Comparison of ENCODE assay signal across 1 cellular context in the genomic region with DNA sequence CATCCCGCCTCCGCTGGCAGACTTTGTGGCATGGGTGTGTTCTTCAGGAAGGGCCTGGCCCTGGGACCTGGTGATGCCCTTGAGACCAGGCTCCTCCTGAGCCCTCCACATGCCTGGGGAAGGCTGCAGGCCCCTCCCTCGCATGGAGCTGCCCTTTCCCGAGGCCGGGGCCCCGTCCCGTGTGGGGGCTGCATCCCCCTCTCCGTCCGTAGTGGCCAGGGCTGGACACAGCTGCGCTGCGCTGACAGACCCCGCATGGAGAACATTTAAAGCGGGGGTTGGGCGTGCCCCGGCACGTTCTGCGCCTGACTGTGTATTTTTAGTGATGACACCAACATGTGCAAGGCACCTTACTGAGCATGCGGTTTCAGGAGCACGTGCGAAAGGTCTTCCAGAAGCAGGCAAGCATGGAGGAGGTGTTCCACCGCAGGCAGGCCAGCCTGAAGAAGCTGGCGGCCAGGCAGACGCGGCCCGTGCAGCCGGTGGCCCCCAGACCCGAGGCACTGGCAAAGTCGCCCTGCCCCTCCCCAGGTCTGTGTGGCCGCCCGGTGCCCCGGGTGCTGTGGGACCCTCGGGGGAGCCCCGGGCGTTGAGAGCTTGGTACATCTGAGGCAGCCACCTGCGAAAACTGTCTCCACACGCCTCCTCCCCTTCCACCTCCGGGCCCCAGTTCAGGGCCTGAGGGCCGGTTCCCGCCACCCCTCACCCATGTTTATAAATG.
TF ChIP-seq lines count a peak whose summit lies in the region.

No MANE protein-coding gene starts in this region.

TF ChIP-seq in WTC11, 78 proteins besides CTCF, POLR2A, EP300 and RAD21 (continued from another document):
- TF ChIP-seq, protein P1, sequence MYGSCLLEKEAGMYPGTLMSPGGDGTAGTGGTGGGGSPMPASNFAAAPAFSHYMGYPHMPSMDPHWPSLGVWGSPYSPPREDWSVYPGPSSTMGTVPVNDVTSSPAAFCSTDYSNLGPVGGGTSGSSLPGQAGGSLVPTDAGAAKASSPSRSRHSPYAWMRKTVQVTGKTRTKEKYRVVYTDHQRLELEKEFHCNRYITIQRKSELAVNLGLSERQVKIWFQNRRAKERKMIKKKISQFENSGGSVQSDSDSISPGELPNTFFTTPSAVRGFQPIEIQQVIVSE (CRISPR knock-in tag; IDR thresholded peaks at IDR 0.05; ENCODE audit: borderline replicate concordance), result no peak
- TF ChIP-seq GRHL2 (CRISPR knock-in tag; IDR thresholded peaks at IDR 0.05; ENCODE audit: insufficient replicate concordance, severe bottlenecking) (no peak), GABPB1 (CRISPR knock-in tag; IDR thresholded peaks at IDR 0.05) (no peak), E2F1 (CRISPR knock-in tag; IDR thresholded peaks at IDR 0.05) (no peak), ATF1 (CRISPR knock-in tag; IDR thresholded peaks at IDR 0.05) (no peak)
- TF ChIP-seq, protein P2, sequence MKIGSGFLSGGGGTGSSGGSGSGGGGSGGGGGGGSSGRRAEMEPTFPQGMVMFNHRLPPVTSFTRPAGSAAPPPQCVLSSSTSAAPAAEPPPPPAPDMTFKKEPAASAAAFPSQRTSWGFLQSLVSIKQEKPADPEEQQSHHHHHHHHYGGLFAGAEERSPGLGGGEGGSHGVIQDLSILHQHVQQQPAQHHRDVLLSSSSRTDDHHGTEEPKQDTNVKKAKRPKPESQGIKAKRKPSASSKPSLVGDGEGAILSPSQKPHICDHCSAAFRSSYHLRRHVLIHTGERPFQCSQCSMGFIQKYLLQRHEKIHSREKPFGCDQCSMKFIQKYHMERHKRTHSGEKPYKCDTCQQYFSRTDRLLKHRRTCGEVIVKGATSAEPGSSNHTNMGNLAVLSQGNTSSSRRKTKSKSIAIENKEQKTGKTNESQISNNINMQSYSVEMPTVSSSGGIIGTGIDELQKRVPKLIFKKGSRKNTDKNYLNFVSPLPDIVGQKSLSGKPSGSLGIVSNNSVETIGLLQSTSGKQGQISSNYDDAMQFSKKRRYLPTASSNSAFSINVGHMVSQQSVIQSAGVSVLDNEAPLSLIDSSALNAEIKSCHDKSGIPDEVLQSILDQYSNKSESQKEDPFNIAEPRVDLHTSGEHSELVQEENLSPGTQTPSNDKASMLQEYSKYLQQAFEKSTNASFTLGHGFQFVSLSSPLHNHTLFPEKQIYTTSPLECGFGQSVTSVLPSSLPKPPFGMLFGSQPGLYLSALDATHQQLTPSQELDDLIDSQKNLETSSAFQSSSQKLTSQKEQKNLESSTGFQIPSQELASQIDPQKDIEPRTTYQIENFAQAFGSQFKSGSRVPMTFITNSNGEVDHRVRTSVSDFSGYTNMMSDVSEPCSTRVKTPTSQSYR (CRISPR knock-in tag; IDR thresholded peaks at IDR 0.05), result no peak
- TF ChIP-seq, protein P3, sequence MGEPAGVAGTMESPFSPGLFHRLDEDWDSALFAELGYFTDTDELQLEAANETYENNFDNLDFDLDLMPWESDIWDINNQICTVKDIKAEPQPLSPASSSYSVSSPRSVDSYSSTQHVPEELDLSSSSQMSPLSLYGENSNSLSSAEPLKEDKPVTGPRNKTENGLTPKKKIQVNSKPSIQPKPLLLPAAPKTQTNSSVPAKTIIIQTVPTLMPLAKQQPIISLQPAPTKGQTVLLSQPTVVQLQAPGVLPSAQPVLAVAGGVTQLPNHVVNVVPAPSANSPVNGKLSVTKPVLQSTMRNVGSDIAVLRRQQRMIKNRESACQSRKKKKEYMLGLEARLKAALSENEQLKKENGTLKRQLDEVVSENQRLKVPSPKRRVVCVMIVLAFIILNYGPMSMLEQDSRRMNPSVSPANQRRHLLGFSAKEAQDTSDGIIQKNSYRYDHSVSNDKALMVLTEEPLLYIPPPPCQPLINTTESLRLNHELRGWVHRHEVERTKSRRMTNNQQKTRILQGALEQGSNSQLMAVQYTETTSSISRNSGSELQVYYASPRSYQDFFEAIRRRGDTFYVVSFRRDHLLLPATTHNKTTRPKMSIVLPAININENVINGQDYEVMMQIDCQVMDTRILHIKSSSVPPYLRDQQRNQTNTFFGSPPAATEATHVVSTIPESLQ (CRISPR knock-in tag; IDR thresholded peaks at IDR 0.05), result no peak
